In the genomic region with DNA sequence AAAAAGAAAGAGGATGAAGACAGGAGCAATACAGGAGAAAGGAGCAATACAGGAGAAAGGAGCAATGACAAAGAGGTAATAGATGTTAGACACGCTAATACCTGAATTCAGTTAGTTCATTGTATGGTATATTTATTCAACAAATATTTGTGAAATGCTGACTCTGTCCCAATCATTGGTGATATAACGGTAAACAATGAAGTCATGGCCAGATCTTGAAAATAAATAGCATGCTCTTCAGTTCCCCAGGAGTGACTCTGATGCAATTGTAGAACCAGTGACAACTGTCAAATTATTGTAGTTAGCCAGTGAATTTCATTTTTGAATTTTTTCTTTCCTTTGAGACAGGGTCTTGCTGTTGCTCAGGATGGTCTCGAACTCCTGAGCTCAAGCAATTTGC, we compare ENCODE assay signal across 33 cellular contexts. TPM values are rescaled to one million over a fixed set of nuclear protein-coding genes. Genes with fewer than 3 reads are reported as not detected.
"Had no signal": no experiment of that assay in that cellular context is flagged by ENCODE, and none has a peak within 500 bp of the region (broad histone marks: within the 10 kb centered on the region; RNA-seq: fewer than 3 reads in every experiment).

No MANE protein-coding gene starts in this region.

- H3K27me3 Mint-ChIP-seq: naive B cell; progenitor cell of endocrine pancreas; stimulated activated memory B cell treated with anti-CD40 and anti-IgM and Interleukin-4, amounts not matched to agents 10 μg/mL and 1 μg/mL and 100 μg/mL, for 72 hours; stimulated activated naive CD8-positive, alpha-beta T cell treated with anti-CD3 and anti-CD28 coated beads, Interleukin-15, amount 100 ng/mL, for 72 hours; type B pancreatic cell had no signal

- H3K4me3 Mint-ChIP-seq: mesothelial cell of epicardium; naive B cell; natural killer cell; nephron progenitor cell; stimulated activated memory B cell treated with anti-CD40 and anti-IgM and Interleukin-4, amounts not matched to agents 10 μg/mL and 1 μg/mL and 100 μg/mL, for 72 hours; stimulated activated naive CD8-positive, alpha-beta T cell treated with anti-CD3 and anti-CD28 coated beads, Interleukin-15, amount 100 ng/mL, for 72 hours; type B pancreatic cell had no signal

- H3K36me3 Mint-ChIP-seq: naive B cell; natural killer cell; stimulated activated memory B cell treated with anti-CD40 and anti-IgM and Interleukin-4, amounts not matched to agents 10 μg/mL and 1 μg/mL and 100 μg/mL, for 72 hours had no signal

- H3K9me3 Mint-ChIP-seq: mesothelial cell of epicardium; nephron progenitor cell; stimulated activated memory B cell treated with anti-CD40 and anti-IgM and Interleukin-4, amounts not matched to agents 10 μg/mL and 1 μg/mL and 100 μg/mL, for 72 hours; stimulated activated naive CD8-positive, alpha-beta T cell treated with anti-CD3 and anti-CD28 coated beads, Interleukin-15, amount 100 ng/mL, for 72 hours; type B pancreatic cell had no signal

- H3K27ac Mint-ChIP-seq: mesothelial cell of epicardium; naive B cell; natural killer cell; nephron progenitor cell; progenitor cell of endocrine pancreas; stimulated activated memory B cell treated with anti-CD40 and anti-IgM and Interleukin-4, amounts not matched to agents 10 μg/mL and 1 μg/mL and 100 μg/mL, for 72 hours; stimulated activated naive CD8-positive, alpha-beta T cell treated with anti-CD3 and anti-CD28 coated beads, Interleukin-15, amount 100 ng/mL, for 72 hours; type B pancreatic cell had no signal

- DNase-seq: islet precursor cell; left ventricle myocardium inferior; mesendoderm; naive B cell; natural killer cell; nephron progenitor cell; ovary; right lobe of liver; stimulated activated CD4-positive, alpha-beta T cell treated with anti-CD3 and anti-CD28 coated beads, Interleukin-1b, Interleukin-23, amount 100 ng/mL, for 48 hours; stimulated activated CD4-positive, alpha-beta T cell treated with anti-CD3 and anti-CD28 coated beads, Interleukin-2, amount 100 ng/mL, for 48 hours; stimulated activated CD4-positive, alpha-beta T cell treated with anti-CD3 and anti-CD28 coated beads, Interleukin-4, amount 100 ng/mL, for 4 hours; stimulated activated CD8-positive, alpha-beta memory T cell treated with anti-CD3 and anti-CD28 coated beads, Interleukin-4, amount 100 ng/mL, for 48 hours; stimulated activated naive CD4-positive, alpha-beta T cell treated with Interleukin-2 at 50 U/mL for 16 hours; stimulated activated naive CD8-positive, alpha-beta T cell treated with anti-CD3 and anti-CD28 coated beads, Interleukin-15, amount 100 ng/mL, for 72 hours; substantia nigra; uterus had no signal

- ATAC-seq: natural killer cell; stimulated activated memory B cell treated with anti-CD40 and anti-IgM and Interleukin-4, amounts not matched to agents 10 μg/mL and 1 μg/mL and 100 μg/mL, for 72 hours; stimulated activated naive CD8-positive, alpha-beta T cell treated with anti-CD3 and anti-CD28 coated beads, Interleukin-15, amount 100 ng/mL, for 72 hours had no signal

- H3K4me1 Mint-ChIP-seq: mesothelial cell of epicardium; naive B cell; natural killer cell; nephron progenitor cell; stimulated activated memory B cell treated with anti-CD40 and anti-IgM and Interleukin-4, amounts not matched to agents 10 μg/mL and 1 μg/mL and 100 μg/mL, for 72 hours; stimulated activated naive CD8-positive, alpha-beta T cell treated with anti-CD3 and anti-CD28 coated beads, Interleukin-15, amount 100 ng/mL, for 72 hours had no signal

RNA-seq across cellular contexts. Expression of a gene that starts 48.0 kb away (rescaled TPM):
- total RNA-seq: kidney epithelial cell, left ventricle myocardium inferior, lower leg skin, lung, mesothelial cell of epicardium, mononuclear cell, natural killer cell, omental fat pad, ovary, progenitor cell of endocrine pancreas, pulmonary artery endothelial cell, renal cortical epithelial cell, right atrium auricular region, right lobe of liver, skeletal muscle tissue, smooth muscle cell, temporal lobe, tibial nerve, ureter, uterus had no signal

RNA-seq across cellular contexts. Expression of a gene that starts 56.5 kb away (rescaled TPM):
- total RNA-seq: mononuclear cell, natural killer cell, skeletal muscle tissue had no signal
